ENCODE assay signal across 1 cellular context in genomic region chr2:95402370-95403203, GRCh38.
TF ChIP-seq lines count a peak whose summit lies in the region.

TSS of gene FAHD2A (plus strand) at chr2:95402708. CDS start at chr2:95405559, 2,851 bp downstream.

TF ChIP-seq in K562, 482 proteins besides CTCF, POLR2A, EP300 and RAD21 (continued from another document and continues in another):
- TF ChIP-seq E2F8 (IDR thresholded peaks at IDR 0.05; ENCODE audit: low read depth, partially characterized antibody): no peak
- TF ChIP-seq GABPB1 (CRISPR knock-in tag; IDR thresholded peaks at IDR 0.05): no peak
- TF ChIP-seq U2AF1 (optimal IDR thresholded peaks at IDR 0.05; ENCODE audit: low read depth, low read length): peak; percentile 17
- TF ChIP-seq FOXJ2 (tag; IDR thresholded peaks at IDR 0.05): no peak
- TF ChIP-seq CEBPB (tag; IDR thresholded peaks at IDR 0.05): no peak
- TF ChIP-seq SIX5 (IDR thresholded peaks at IDR 0.05; ENCODE audit: borderline replicate concordance in 1 of 2, insufficient read depth in 1 of 2, low read depth in 1 of 2, low read length in 2 of 2): no peak
- TF ChIP-seq ZBTB2 (IDR thresholded peaks at IDR 0.05): 0 out of 2 replicates have a peak, but pooled peaks have one; percentile 20
- TF ChIP-seq TAL1 (IDR thresholded peaks at IDR 0.05): no peak
- TF ChIP-seq HNRNPUL1 (IDR thresholded peaks at IDR 0.05; ENCODE audit: low read length): no peak
- no peak for TF ChIP-seq POU5F1 (IDR thresholded peaks at IDR 0.05; ENCODE audit: borderline replicate concordance, low read depth, low read length, partially characterized antibody)
- TF ChIP-seq IRF2 (CRISPR knock-in tag; IDR thresholded peaks at IDR 0.05): no peak
- no peak for TF ChIP-seq SRSF7 (optimal IDR thresholded peaks at IDR 0.05; ENCODE audit: low read depth, low read length)
- TF ChIP-seq BCL6 (CRISPR knock-in tag; IDR thresholded peaks at IDR 0.05): no peak
- no peak for TF ChIP-seq NCOA4 (IDR thresholded peaks at IDR 0.05; ENCODE audit: partially characterized antibody)
- no peak for TF ChIP-seq TCF7L2 (IDR thresholded peaks at IDR 0.05; ENCODE audit: low read depth, low read length)
- TF ChIP-seq FOXM1 (IDR thresholded peaks at IDR 0.05; ENCODE audit: low read depth): no peak
- TF ChIP-seq FOXM1 (CRISPR knock-in tag; IDR thresholded peaks at IDR 0.05; ENCODE audit: low read depth): no peak
- TF ChIP-seq XRCC5 (IDR thresholded peaks at IDR 0.05; ENCODE audit: low read depth, low read length): no peak
- no peak for TF ChIP-seq ZNF695 (CRISPR knock-in tag; IDR thresholded peaks at IDR 0.05)
- TF ChIP-seq RBM22 (IDR thresholded peaks at IDR 0.05; ENCODE audit: low read depth, low read length, poor library complexity, severe bottlenecking): no peak
- TF ChIP-seq ZNF408 (CRISPR knock-in tag; IDR thresholded peaks at IDR 0.05; ENCODE audit: low read depth): no peak
- TF ChIP-seq ZNF24 (IDR thresholded peaks at IDR 0.05): no peak
- no peak for TF ChIP-seq ZNF212 (CRISPR knock-in tag; IDR thresholded peaks at IDR 0.05)
- TF ChIP-seq TEAD1 (CRISPR knock-in tag; IDR thresholded peaks at IDR 0.05): no peak
- peak; percentile 78 for TF ChIP-seq RB1 (IDR thresholded peaks at IDR 0.05; ENCODE audit: low read depth)
- TF ChIP-seq ZNF668 (CRISPR knock-in tag; IDR thresholded peaks at IDR 0.05): no peak
- peak; percentile 92 for TF ChIP-seq ZBTB12 (CRISPR knock-in tag; IDR thresholded peaks at IDR 0.05)
- no peak for TF ChIP-seq ZFP30 (CRISPR knock-in tag; IDR thresholded peaks at IDR 0.05; ENCODE audit: borderline replicate concordance)
- no peak for TF ChIP-seq ZNF140 (CRISPR knock-in tag; IDR thresholded peaks at IDR 0.05)
- TF ChIP-seq ZNF511 (CRISPR knock-in tag; IDR thresholded peaks at IDR 0.05): no peak
- TF ChIP-seq ZBTB7A (IDR thresholded peaks at IDR 0.05; ENCODE audit: borderline replicate concordance, control insufficient read depth, low read depth, low read length): peak; percentile 51; the same call in 1 of the 2 replicates
- TF ChIP-seq XRCC3 (IDR thresholded peaks at IDR 0.05): no peak
- TF ChIP-seq BRD9 (IDR thresholded peaks at IDR 0.05; ENCODE audit: low read depth, partially characterized antibody): peak; percentile 43
- peak; percentile 88; the same call in 1 of the 2 replicates for TF ChIP-seq ESRRA (IDR thresholded peaks at IDR 0.05; ENCODE audit: borderline replicate concordance, low read depth)
- no peak for TF ChIP-seq AFF4 (CRISPR knock-in tag; IDR thresholded peaks at IDR 0.05)
- no peak for TF ChIP-seq SREBF1 (IDR thresholded peaks at IDR 0.05; ENCODE audit: borderline replicate concordance, low read depth, low read length)
- no peak for TF ChIP-seq ZBTB11 (CRISPR knock-in tag; IDR thresholded peaks at IDR 0.05)
- no peak for TF ChIP-seq ZNF609 (CRISPR knock-in tag; IDR thresholded peaks at IDR 0.05; ENCODE audit: borderline replicate concordance)
- no peak for TF ChIP-seq ZHX1 (conservative IDR thresholded peaks at IDR 0.05; ENCODE audit: low read length)
- no peak for TF ChIP-seq EGR1 (conservative IDR thresholded peaks at IDR 0.05)
- no peak for TF ChIP-seq MAFG (tag; conservative IDR thresholded peaks at IDR 0.05)
- TF ChIP-seq ZEB2 (IDR thresholded peaks at IDR 0.05): no peak
- TF ChIP-seq ZNF23 (CRISPR knock-in tag; IDR thresholded peaks at IDR 0.05): no peak
- no peak for TF ChIP-seq SLC30A9 (CRISPR knock-in tag; IDR thresholded peaks at IDR 0.05)
- TF ChIP-seq TBL1XR1 (IDR thresholded peaks at IDR 0.05; ENCODE audit: low read length in 2 of 2): no peak; a peak in 1 of 4 replicates
- TF ChIP-seq POLR2AphosphoS2 (IDR thresholded peaks at IDR 0.05; ENCODE audit: low read length): no peak
- no peak for TF ChIP-seq NFYB (IDR thresholded peaks at IDR 0.05; ENCODE audit: extremely low read depth, insufficient read length)
